Comparison of ENCODE assay signal across 8 cellular contexts in the genomic region with DNA sequence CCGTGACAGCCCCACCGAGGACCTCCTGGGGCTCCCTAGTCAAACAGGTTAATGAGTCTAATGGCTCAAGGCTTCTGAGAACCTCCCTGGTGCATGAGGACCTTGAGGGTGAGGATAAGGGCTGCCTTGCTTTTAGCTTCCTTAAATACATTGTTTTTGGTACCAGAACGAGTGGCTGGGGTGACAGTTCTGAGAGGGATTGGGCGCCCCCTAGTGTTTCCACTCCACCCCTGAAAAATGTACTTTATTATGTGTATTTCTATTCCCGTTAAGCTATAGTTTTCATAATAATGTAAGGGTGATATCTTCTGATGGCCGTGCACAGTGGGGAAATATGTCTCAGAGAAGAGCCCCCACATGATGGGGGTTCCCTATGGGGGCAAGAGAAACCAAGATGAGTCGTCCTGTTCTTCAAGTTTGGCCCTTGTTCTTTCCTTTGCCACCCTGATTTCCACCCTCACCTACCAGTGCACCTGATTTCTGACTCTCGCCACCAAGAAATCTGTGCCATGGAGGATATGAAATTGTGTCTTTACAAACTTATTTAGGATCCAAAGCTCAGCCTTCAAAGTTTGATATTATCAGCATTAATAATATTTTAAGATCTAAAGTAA. TPM values are rescaled to one million over a fixed set of nuclear protein-coding genes. Genes with fewer than 3 reads are reported as not detected.
DNase-seq lines count a peak whose midpoint lies in the region; ATAC-seq and TF ChIP-seq lines count a peak whose summit lies in the region.

No MANE protein-coding gene starts in this region.

- H3K4me1 ChIP-seq in lung (ENCODE audit: control insufficient read depth in 2 of 2, insufficient read depth in 2 of 2, low read length in 2 of 2) = peaks cover 0 to 2% of the 10 kb centered on the region in 2 donors

- POLR2A ChIA-PET in activated CD4-positive, alpha-beta T cell treated with anti-CD3 and anti-CD28 coated beads for 36 hours (lab: Charles Lee) = interaction anchor here (0.6 to 1.4 kb wide), 3 partner anchors 78 to 124 kb away, joined by 3 read pairs; partner anchors contain the start of gene UQCRC2

- CTCF ChIA-PET in activated CD4-positive, alpha-beta T cell treated with anti-CD3 and anti-CD28 coated beads for 36 hours (lab: Charles Lee) = interaction anchor here (0.6 to 5.6 kb wide), 62 partner anchors 11 to 1791 kb away, joined by 3 to 326 read pairs (median 4); partner anchors contain the start of genes MOSMO, PDZD9, UQCRC2 and VWA3A

- peak; percentile 66 for DNase-seq in GM13977 (ENCODE audit: low spot score)
- DNase-seq in NCI-H510A treated with DMSO at 0.1 percent for 48 hours (lab: John Stamatoyannopoulos, UW) = peak; percentile 60
- DNase-seq in activated CD4-positive, alpha-beta T cell treated with anti-CD3 and anti-CD28 coated beads for 36 hours = peak; percentile 85
- DNase-seq in choroid plexus epithelial cell (ENCODE audit: low read depth) = peak; percentile 77
- DNase-seq in lung (ENCODE audit: low spot score) = peak; percentile 54
- DNase-seq in stimulated activated CD8-positive, alpha-beta memory T cell treated with anti-CD3 and anti-CD28 coated beads, Interleukin-15, amount 100 ng/mL, for 1 hour (ENCODE audit: low read depth) = peak; percentile 51

- 41 to 44% methylated on average over 8 of the region's 8 CpGs for WGBS in lung, 2 donors

- ATAC-seq in activated CD4-positive, alpha-beta T cell treated with anti-CD3 and anti-CD28 coated beads for 36 hours = peak; percentile 81
- ATAC-seq in lung (ENCODE audit: insufficient read depth, low FRiP score) (no peak), HG03039 (IDR thresholded peaks at IDR 0.05; ENCODE audit: unreplicated experiment) (no peak)

- intact Hi-C loops in activated CD4-positive, alpha-beta T cell treated with anti-CD3 and anti-CD28 coated beads for 36 hours (cut with DNase I, micrococcal nuclease) = loop anchor here (1.0 to 5.0 kb wide), 4 partner anchors 77 to 219 kb away; partner anchors contain the start of genes PDZD9 (in 2 of the 2) and POLR3E (in 1 of the 2)

- TF ChIP-seq CTCF in 22Rv1 (IDR thresholded peaks at IDR 0.05) = peak; percentile 94
- TF ChIP-seq CTCF in GM13977 (IDR thresholded peaks at IDR 0.05; ENCODE audit: extremely low read depth, insufficient read depth, missing control alignments) = peak; percentile 77
- peak; percentile 86 for TF ChIP-seq CTCF in choroid plexus epithelial cell (conservative IDR thresholded peaks at IDR 0.05; ENCODE audit: low read depth, low read length)
- peak; percentile 52 for TF ChIP-seq CTCF in lung (IDR thresholded peaks at IDR 0.05; ENCODE audit: control extremely low read depth, extremely low read depth)

- H3K9me3 ChIP-seq in lung (ENCODE audit: control insufficient read depth in 2 of 2, insufficient read depth in 1 of 2, low read length in 1 of 2) = no peaks in the 10 kb centered on the region

- H3K9me3 Mint-ChIP-seq in activated CD4-positive, alpha-beta T cell treated with anti-CD3 and anti-CD28 coated beads for 36 hours (ENCODE audit: low read depth) = no peaks in the 10 kb centered on the region

- peaks cover 9% of the 10 kb centered on the region for H3K4me1 Mint-ChIP-seq in activated CD4-positive, alpha-beta T cell treated with anti-CD3 and anti-CD28 coated beads for 36 hours

- no peaks in the 10 kb centered on the region for H3K27me3 ChIP-seq in lung (ENCODE audit: control insufficient read depth, insufficient read depth)

- H3K4me3 ChIP-seq in choroid plexus epithelial cell (ENCODE audit: low read depth, low read length) (no peak overlapping the region), lung (no peak overlapping the region)

- H3K36me3 Mint-ChIP-seq in activated CD4-positive, alpha-beta T cell treated with anti-CD3 and anti-CD28 coated beads for 36 hours (ENCODE audit: low read depth) = no peaks in the 10 kb centered on the region

- in situ Hi-C loops in GM13977 (cut with MboI; ENCODE audit: low pct_unique_long_range_greater_than_20kb, low sequenced_read_pairs, unreplicated experiment) = no loop called here

- no peaks in the 10 kb centered on the region for H3K27me3 Mint-ChIP-seq in activated CD4-positive, alpha-beta T cell treated with anti-CD3 and anti-CD28 coated beads for 36 hours

- no peak overlapping the region for H3K27ac Mint-ChIP-seq in activated CD4-positive, alpha-beta T cell treated with anti-CD3 and anti-CD28 coated beads for 36 hours

- H3K27ac ChIP-seq in 22Rv1 (no peak overlapping the region), lung (ENCODE audit: low read depth in 1 of 2, low read length in 1 of 2) (no peak overlapping the region)

- H3K4me3 Mint-ChIP-seq in activated CD4-positive, alpha-beta T cell treated with anti-CD3 and anti-CD28 coated beads for 36 hours = no peak overlapping the region

- peaks cover 0 to 2% of the 10 kb centered on the region in 2 donors for H3K36me3 ChIP-seq in lung (ENCODE audit: control insufficient read depth in 2 of 2, insufficient read depth in 2 of 2, low read length in 2 of 2)

RNA-seq across cellular contexts. Expression of gene VWA3A, which starts 14.5 kb away (rescaled TPM):
- under 1 TPM in 1 of 2 experiments, not detected in 1; 0.18 TPM for total RNA-seq in activated CD4-positive, alpha-beta T cell treated with anti-CD3 and anti-CD28 coated beads for 36 hours
- 10 to 100 TPM; 12.9 to 15.1 TPM for total RNA-seq in lung
- polyA plus RNA-seq in lung = 1 to 10 TPM; 2.4 to 4.6 TPM

Comparison
In these comparisons a context has a peak if more than half of its experiments do, and no peak if none do; other contexts are left out.
1. RNA of gene VWA3A, which starts 14.5 kb away (total RNA-seq): 12.9 to 15.1 TPM in lung; 0.18 TPM in activated CD4-positive, alpha-beta T cell treated with anti-CD3 and anti-CD28 coated beads for 36 hours; every median in the first group is over 10 times any median in the second.
2. Peak in every context shown above with its lines, with median percentiles within 50 percentile points of each other: CTCF ChIP-seq and DNase-seq.